In genomic region chr2:58251331-58251879, GRCh38 we compare ENCODE assay signal across 8 cellular contexts. TPM values are rescaled to one million over a fixed set of nuclear protein-coding genes. Genes with fewer than 3 reads are reported as not detected.
DNase-seq lines count a peak whose midpoint lies in the region; ATAC-seq, FAIRE-seq and TF ChIP-seq lines count a peak whose summit lies in the region.
"Not testable (repeated sequence)": the region's sequence is repeated elsewhere in the genome, so short reads cannot be mapped to it uniquely, and the experiment has no call there.

No MANE protein-coding gene starts in this region.

- not testable (repeated sequence) for H3K27me3 Mint-ChIP-seq in WTC11 (ENCODE audit: low read depth); chondrocyte (ENCODE audit: low read depth)
- peaks cover 15% of the 10 kb centered on the region for H3K27me3 Mint-ChIP-seq in stimulated activated memory B cell treated with anti-CD40 and anti-IgM and Interleukin-4, amounts not matched to agents 10 μg/mL and 1 μg/mL and 100 μg/mL, for 72 hours

- TF ChIP-seq RAD21 in GM12878 (IDR thresholded peaks at IDR 0.05; ENCODE audit: insufficient read depth, low read depth, low read length) = not testable (repeated sequence)

- not testable (repeated sequence) for H3K4me3 Mint-ChIP-seq in WTC11; chondrocyte (ENCODE audit: unreplicated experiment); stimulated activated memory B cell treated with anti-CD40 and anti-IgM and Interleukin-4, amounts not matched to agents 10 μg/mL and 1 μg/mL and 100 μg/mL, for 72 hours

- WGBS in GM12878 (ENCODE audit: insufficient coverage, insufficient replicate concordance, low lambda C conversion rate, missing lambda C conversion rate) = 73% methylated on average over 24 of the region's 36 CpGs

- not testable (repeated sequence) for H3K9me3 ChIP-seq in GM12878 (replicated peaks; ENCODE audit: control insufficient read depth, insufficient read depth, low read length); lower lobe of right lung

- not testable (repeated sequence) for H3K27ac Mint-ChIP-seq in WTC11; chondrocyte (ENCODE audit: unreplicated experiment); stimulated activated memory B cell treated with anti-CD40 and anti-IgM and Interleukin-4, amounts not matched to agents 10 μg/mL and 1 μg/mL and 100 μg/mL, for 72 hours

- ATAC-seq in WTC11 = peak; percentile 24
- not testable (repeated sequence) for ATAC-seq in GM12878
- peak; percentile 11 to 12 for ATAC-seq in lower lobe of right lung
- ATAC-seq in sciatic nerve = peak; percentile 22
- peak; percentile 16 for ATAC-seq in stimulated activated memory B cell treated with anti-CD40 and anti-IgM and Interleukin-4, amounts not matched to agents 10 μg/mL and 1 μg/mL and 100 μg/mL, for 72 hours

- not testable (repeated sequence) for H2AFZ ChIP-seq in GM12878 (ENCODE audit: control insufficient read depth, low read depth, low read length)

- H3K4me1 ChIP-seq in GM12878 (ENCODE audit: control insufficient read depth, insufficient read depth, low read length); lower lobe of right lung: not testable (repeated sequence)

- SMC1A ChIA-PET in GM12878 (lab: Charles Lee; ENCODE audit: uncharacterized antibody, unreplicated experiment) = not testable (repeated sequence)

- POLR2A ChIA-PET in WTC11 (lab: Charles Lee); GM12878 (lab: Charles Lee): not testable (repeated sequence)

- H3K9me3 Mint-ChIP-seq in WTC11; chondrocyte (ENCODE audit: low read depth); stimulated activated memory B cell treated with anti-CD40 and anti-IgM and Interleukin-4, amounts not matched to agents 10 μg/mL and 1 μg/mL and 100 μg/mL, for 72 hours: not testable (repeated sequence)

- CTCF ChIA-PET in WTC11 (lab: Charles Lee) = not testable (repeated sequence)
- CTCF ChIA-PET in GM12878 (lab: Yijun Ruan, JAX) = interaction anchor here (1.0 kb wide), 1 partner anchor 402 kb away, joined by 3 read pairs; no protein-coding TSS in a partner anchor

- H3K36me3 ChIP-seq in GM12878 (ENCODE audit: control insufficient read depth in 2 of 2, insufficient read depth in 2 of 2, low read length in 1 of 2); lower lobe of right lung: not testable (repeated sequence)

- DNase-seq in GM12891 (ENCODE audit: insufficient read length, low spot score); WTC11 (ENCODE audit: low spot score); GM12878 (ENCODE audit: low read depth, low spot score); lower lobe of right lung; sciatic nerve (ENCODE audit: low spot score); urothelium cell line (ENCODE audit: low spot score): not testable (repeated sequence)
- DNase-seq in chondrocyte (ENCODE audit: low spot score) = peak; percentile 57

- not testable (repeated sequence) for H3K79me2 ChIP-seq in GM12878 (ENCODE audit: control insufficient read depth, insufficient read depth, low read length)

- in situ Hi-C loops in GM12878 (cut with MboI) = not testable (repeated sequence)

- not testable (repeated sequence) for H3K9ac ChIP-seq in GM12878 (ENCODE audit: control insufficient read depth, insufficient read depth, low read length)

- not testable (repeated sequence) for H3K4me2 ChIP-seq in GM12878 (ENCODE audit: control insufficient read depth, insufficient read depth)

- not testable (repeated sequence) for TF ChIP-seq CTCF in WTC11 (IDR thresholded peaks at IDR 0.05); GM12878 (IDR thresholded peaks at IDR 0.05 in 2 of 3, conservative IDR thresholded peaks at IDR 0.05 in 1 of 3; ENCODE audit: control insufficient read depth in 2 of 3, extremely low read depth in 1 of 3, insufficient read depth in 1 of 3, low read depth in 3 of 3, low read length in 3 of 3); chondrocyte (IDR thresholded peaks at IDR 0.05); lower lobe of right lung (IDR thresholded peaks at IDR 0.05)

- not testable (repeated sequence) for H3K27me3 ChIP-seq in GM12878 (replicated peaks in 1 of 2; ENCODE audit: control insufficient read depth in 2 of 2, insufficient read depth in 2 of 2, low read length in 1 of 2); lower lobe of right lung (ENCODE audit: low read depth)

- FAIRE-seq in GM12891 (lab: Jason Lieb, UNC) = peak; percentile 54
- FAIRE-seq in GM12878 (lab: Jason Lieb, UNC) = peak; percentile 70
- FAIRE-seq in urothelium cell line (lab: Jason Lieb, UNC) = peak; percentile 87

- not testable (repeated sequence) for BruUV-seq in GM12878 (replicated peaks; lab: Mats Ljungman, UMichigan)

- not testable (repeated sequence) for H3K4me1 Mint-ChIP-seq in WTC11; chondrocyte (ENCODE audit: low read depth); stimulated activated memory B cell treated with anti-CD40 and anti-IgM and Interleukin-4, amounts not matched to agents 10 μg/mL and 1 μg/mL and 100 μg/mL, for 72 hours

- H3K4me3 ChIP-seq in GM12878, lower lobe of right lung: not testable (repeated sequence)

- intact Hi-C loops in GM12878 (cut with micrococcal nuclease; ENCODE audit: unreplicated experiment); lower lobe of right lung (cut with DNase I); sciatic nerve (cut with DNase I): not testable (repeated sequence)

- not testable (repeated sequence) for TF ChIP-seq POLR2A in GM12891 (IDR thresholded peaks at IDR 0.05; ENCODE audit: low read depth, low read length); GM12878 (IDR thresholded peaks at IDR 0.05; ENCODE audit: low read depth, low read length)

- RAD21 ChIA-PET in GM12878 (lab: Charles Lee; ENCODE audit: unreplicated experiment) = not testable (repeated sequence)

- TF ChIP-seq EP300 in GM12878 (IDR thresholded peaks at IDR 0.05; ENCODE audit: borderline replicate concordance in 1 of 2, control insufficient read depth in 1 of 2, low read depth in 2 of 2, low read length in 2 of 2) = not testable (repeated sequence)

- H3K27ac ChIP-seq in GM12878 (ENCODE audit: control insufficient read depth, insufficient read depth); lower lobe of right lung: not testable (repeated sequence)

- H3K36me3 Mint-ChIP-seq in WTC11; chondrocyte (ENCODE audit: low read depth); stimulated activated memory B cell treated with anti-CD40 and anti-IgM and Interleukin-4, amounts not matched to agents 10 μg/mL and 1 μg/mL and 100 μg/mL, for 72 hours: not testable (repeated sequence)

- H4K20me1 ChIP-seq in GM12878 (ENCODE audit: control insufficient read depth, insufficient read depth) = not testable (repeated sequence)

RNA-seq across cellular contexts. Expression of gene FANCL, which starts 10.3 kb away (rescaled TPM):
- 23.5 TPM for polyA plus RNA-seq in GM12891 (2012; ENCODE audit: low read depth, missing spikeins)
- total RNA-seq in WTC11 (2021) (38.8 to 44.4 TPM (median 41.5 TPM) in 3 replicates), GM12878 (2014; rRNA removed) (37.4 and 55.3 TPM in 2 replicates), GM12878 (2014; rRNA removed; fragmentation: Illumina TruSeq; extraction: Trizol) (39.8 and 41.2 TPM in 2 replicates), GM12878 (2021) (30.8 and 31.5 TPM in 2 replicates), chondrocyte (8.6 to 22.1 TPM (median 10.2 TPM) in 3 replicates), lower lobe of right lung (23.7 TPM), sciatic nerve (42.8 TPM)
- 140 and 175 TPM in 2 replicates for total RNA-seq in GM12878 (2013; cell fraction: nucleolus; rRNA removed)
- 11.9 TPM for polyA plus RNA-seq in GM12878 (2011; ENCODE audit: low read depth)
- polyA plus RNA-seq in GM12878 (2011; rRNA removed) (90.5 and 153 TPM in 2 replicates), GM12878 (2014; fragmentation: Illumina TruSeq; extraction: Trizol) (34.8 and 47.4 TPM in 2 replicates), GM12878 (2014; fragmentation: Nextera tagmentation; extraction: Ambion mirVana) (10 to 100 TPM; 69.1 to 74.9 TPM), GM12878 (2014; rRNA removed) (38.2 and 50.9 TPM in 2 replicates), GM12878 (2016; fragmentation: Nextera tagmentation; extraction: Ambion mirVana) (10 to 100 TPM; 53.8 to 54.1 TPM)
- 23.6 and 23.9 TPM in 2 replicates for polyA plus RNA-seq in GM12878 (2011; cell fraction: cytosol; rRNA removed)
- polyA plus RNA-seq in GM12878 (2011; cell fraction: nucleus; rRNA removed) = 170 and 181 TPM in 2 replicates
- polyA plus RNA-seq in GM12878 (2012) = 20.5 and 27.9 TPM in 2 replicates
- polyA minus RNA-seq in GM12878 (2011; rRNA and poly(A)+ RNA removed) = 36.8 and 67.5 TPM in 2 replicates
- polyA minus RNA-seq in GM12878 (2011; cell fraction: cytosol; rRNA and poly(A)+ RNA removed) = 23.7 and 25.3 TPM in 2 replicates
- polyA minus RNA-seq in GM12878 (2011; cell fraction: nucleus; rRNA and poly(A)+ RNA removed) = 65.2 and 82.7 TPM in 2 replicates
